In the genomic region with DNA sequence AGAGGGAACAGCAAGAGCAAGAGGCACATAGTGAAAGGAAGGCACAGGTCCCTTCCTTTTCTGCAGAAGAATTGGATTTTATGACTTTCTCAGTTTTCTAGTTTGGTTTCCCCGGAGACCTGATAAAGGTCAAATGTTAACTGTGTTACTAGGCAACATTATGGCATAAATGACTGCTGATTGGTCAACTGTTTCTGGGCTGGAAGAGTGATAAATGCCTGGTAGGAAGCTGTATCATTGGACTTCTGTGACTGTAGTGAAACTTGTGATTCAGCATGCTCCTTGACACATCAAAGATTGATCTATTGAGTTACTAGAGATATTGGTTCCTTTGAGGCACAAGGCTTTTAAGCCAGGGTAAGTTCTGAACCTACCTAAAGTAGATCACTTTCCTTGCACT, we compare ENCODE assay signal across 17 cellular contexts. TPM values are rescaled to one million over a fixed set of nuclear protein-coding genes. Genes with fewer than 3 reads are reported as not detected.
DNase-seq lines count a peak whose midpoint lies in the region; ATAC-seq and TF ChIP-seq lines count a peak whose summit lies in the region.
"Had no signal": no experiment of that assay in that cellular context is flagged by ENCODE, and none has a peak within 500 bp of the region (broad histone marks: within the 10 kb centered on the region; RNA-seq: fewer than 3 reads in every experiment).

No MANE protein-coding gene starts in this region.

- H3K27me3 ChIP-seq in BLaER1, result no peaks in the 10 kb centered on the region
- H3K27me3 ChIP-seq in mesendoderm (ENCODE audit: insufficient read depth, low read length, poor library complexity), result no peaks in the 10 kb centered on the region
- H3K27me3 ChIP-seq in vagina, result no peaks in the 10 kb centered on the region
- H3K27me3 ChIP-seq: BE2C had no signal

- H3K79me2 ChIP-seq in mesendoderm (ENCODE audit: control insufficient read depth, insufficient read depth, low read length), result no peaks in the 10 kb centered on the region

- peaks cover 83% of the 10 kb centered on the region for H3K36me3 Mint-ChIP-seq in activated T-helper 2 cell treated with anti-CD3 and anti-CD28 coated beads, Interferon-gamma antibody, Interleukin-2, Interleukin-4, amounts not matched to agents 10 μg/mL and 5 μg/mL and 100 μg/mL, durations not matched to agents 14 hours and 24 hours and 36 hours (ENCODE audit: low read depth)

- no peaks in the 10 kb centered on the region for H4K20me1 ChIP-seq in BLaER1

- peaks cover 78% of the 10 kb centered on the region for H3K4me1 Mint-ChIP-seq in activated T-helper 2 cell treated with anti-CD3 and anti-CD28 coated beads, Interferon-gamma antibody, Interleukin-2, Interleukin-4, amounts not matched to agents 10 μg/mL and 5 μg/mL and 100 μg/mL, durations not matched to agents 14 hours and 24 hours and 36 hours (ENCODE audit: low read depth)

- H3K4me1 ChIP-seq in BLaER1 (peaks cover 61% of the 10 kb centered on the region), mesendoderm (ENCODE audit: control insufficient read depth, low read depth, low read length) (no peaks in the 10 kb centered on the region), vagina (no peaks in the 10 kb centered on the region)
- H3K4me1 ChIP-seq: BE2C had no signal

- H3K56ac ChIP-seq in mesendoderm (ENCODE audit: low read length), result no peak overlapping the region

- WGBS in mesendoderm (ENCODE audit: extremely low coverage, insufficient coverage, low lambda C conversion rate), result no CpG with 5 or more reads among the region's 1 CpG

- no peak overlapping the region for H3K4me3 ChIP-seq in BLaER1
- H3K4me3 ChIP-seq in mesendoderm (ENCODE audit: low read length), result no peak overlapping the region
- no peak overlapping the region for H3K4me3 ChIP-seq in vagina
- H3K4me3 ChIP-seq: coronary artery, GM23248, thoracic aorta had no signal

- no peak overlapping the region for H3K23ac ChIP-seq in mesendoderm (ENCODE audit: low read length)

- H3K4ac ChIP-seq in mesendoderm (ENCODE audit: low read depth, low read length), result no peak overlapping the region

- H4K5ac ChIP-seq in mesendoderm (ENCODE audit: low read length), result no peak overlapping the region

- TF ChIP-seq CTCF in vagina (IDR thresholded peaks at IDR 0.05), result no peak

- H3K9me3 ChIP-seq in BLaER1 (peaks cover 56% of the 10 kb centered on the region), vagina (no peaks in the 10 kb centered on the region)
- H3K9me3 ChIP-seq: BE2C, thoracic aorta had no signal

- H3K36me3 ChIP-seq in BLaER1, result peaks cover 77% of the 10 kb centered on the region
- no peaks in the 10 kb centered on the region for H3K36me3 ChIP-seq in mesendoderm (ENCODE audit: control insufficient read depth, insufficient read depth, low read length)
- H3K36me3 ChIP-seq in vagina, result no peaks in the 10 kb centered on the region
- H3K36me3 ChIP-seq: BE2C, thoracic aorta had no signal

- no peak for ATAC-seq in HG03432 (IDR thresholded peaks at IDR 0.05; ENCODE audit: unreplicated experiment)
- ATAC-seq: right cardiac atrium had no signal

- no peak overlapping the region for H2BK5ac ChIP-seq in mesendoderm (ENCODE audit: low read length)

- no peaks in the 10 kb centered on the region for H3K27me3 Mint-ChIP-seq in activated T-helper 2 cell treated with anti-CD3 and anti-CD28 coated beads, Interferon-gamma antibody, Interleukin-2, Interleukin-4, amounts not matched to agents 10 μg/mL and 5 μg/mL and 100 μg/mL, durations not matched to agents 14 hours and 24 hours and 36 hours (ENCODE audit: low read depth)

- TF ChIP-seq POLR2A in vagina (IDR thresholded peaks at IDR 0.05), result no peak

- H3K79me1 ChIP-seq in mesendoderm (ENCODE audit: low read length), result no peaks in the 10 kb centered on the region

- peak overlapping the region; percentile 97 for H3K27ac ChIP-seq in BLaER1
- no peak overlapping the region for H3K27ac ChIP-seq in mesendoderm (ENCODE audit: low read depth, low read length)
- H3K27ac ChIP-seq in vagina, result no peak overlapping the region
- H3K27ac ChIP-seq: coronary artery, epithelial cell of prostate, GM23248, thoracic aorta had no signal

- no peak overlapping the region for H3K4me2 ChIP-seq in BLaER1
- no peak overlapping the region for H3K4me2 ChIP-seq in mesendoderm (ENCODE audit: low read length)

- H3K27ac Mint-ChIP-seq in activated T-helper 2 cell treated with anti-CD3 and anti-CD28 coated beads, Interferon-gamma antibody, Interleukin-2, Interleukin-4, amounts not matched to agents 10 μg/mL and 5 μg/mL and 100 μg/mL, durations not matched to agents 14 hours and 24 hours and 36 hours, result peak overlapping the region; percentile 83

- H3K9ac ChIP-seq in BLaER1 (0 out of 2 replicates have a peak overlapping the region, but pooled peaks have one; percentile 15), mesendoderm (ENCODE audit: low read length) (no peak overlapping the region)
- H3K9ac ChIP-seq: GM23248 had no signal

- no peak overlapping the region for H2BK15ac ChIP-seq in mesendoderm (replicated peaks; ENCODE audit: low read depth)

- H4K8ac ChIP-seq in mesendoderm (ENCODE audit: low read depth, low read length), result no peak overlapping the region

- DNase-seq in CD1c-positive myeloid dendritic cell (ENCODE audit: extremely low spot score), result peak; percentile 35
- no peak for DNase-seq in activated T-helper 2 cell treated with anti-CD3 and anti-CD28 coated beads, Interferon-gamma antibody, Interleukin-2, Interleukin-4, amounts not matched to agents 10 μg/mL and 5 μg/mL and 100 μg/mL, durations not matched to agents 14 hours and 24 hours and 36 hours (ENCODE audit: low spot score)
- peak; percentile 40 for DNase-seq in mesendoderm
- no peak for DNase-seq in DMS79 treated with DMSO at 0.1 percent for 48 hours (lab: John Stamatoyannopoulos, UW)
- no peak for DNase-seq in vagina (ENCODE audit: extremely low spot score in 2 of 2)
- DNase-seq: activated CD8-positive, alpha-beta memory T cell treated with anti-CD3 and anti-CD28 coated beads, Interleukin-2, amount 50 U/mL, for 48 hours; BE2C; EL; glutamatergic neuron; GM23248; NCI-H2029 treated with DMSO at 0.1 percent for 48 hours; right cardiac atrium had no signal

- H3K9me3 Mint-ChIP-seq in activated T-helper 2 cell treated with anti-CD3 and anti-CD28 coated beads, Interferon-gamma antibody, Interleukin-2, Interleukin-4, amounts not matched to agents 10 μg/mL and 5 μg/mL and 100 μg/mL, durations not matched to agents 14 hours and 24 hours and 36 hours, result peaks cover 5% of the 10 kb centered on the region

- H2AK5ac ChIP-seq in mesendoderm (ENCODE audit: low read length), result no peak overlapping the region

- intact Hi-C loops in activated T-helper 2 cell treated with anti-CD3 and anti-CD28 coated beads, Interferon-gamma antibody, Interleukin-2, Interleukin-4, amounts not matched to agents 10 μg/mL and 5 μg/mL and 100 μg/mL, durations not matched to agents 14 hours and 24 hours and 36 hours (cut with micrococcal nuclease), result loop anchor here (2.0 kb wide), 1 partner anchor 18 kb away; no protein-coding TSS in a partner anchor
- intact Hi-C loops in vagina (cut with DNase I), result no loop called here

- no peak overlapping the region for H3K4me3 Mint-ChIP-seq in activated T-helper 2 cell treated with anti-CD3 and anti-CD28 coated beads, Interferon-gamma antibody, Interleukin-2, Interleukin-4, amounts not matched to agents 10 μg/mL and 5 μg/mL and 100 μg/mL, durations not matched to agents 14 hours and 24 hours and 36 hours (ENCODE audit: low read depth)

- H3K18ac ChIP-seq in mesendoderm (ENCODE audit: low read length), result no peak overlapping the region

- no peak overlapping the region for H2BK120ac ChIP-seq in mesendoderm (ENCODE audit: low read depth, low read length)

RNA-seq across cellular contexts. Expression of a gene that starts 55.7 kb away (rescaled TPM):
- 56.1 and 56.5 TPM in 2 replicates for total RNA-seq in activated T-helper 2 cell treated with anti-CD3 and anti-CD28 coated beads, Interferon-gamma antibody, Interleukin-2, Interleukin-4, amounts not matched to agents 10 μg/mL and 5 μg/mL and 100 μg/mL, durations not matched to agents 14 hours and 24 hours and 36 hours
- polyA plus RNA-seq in mesendoderm (2013, experiment 1 of 2), result 1.5 TPM
- polyA plus RNA-seq in mesendoderm (2013, experiment 2 of 2), result 1.4 TPM
- total RNA-seq in vagina, result 5.4 TPM

Comparison
In these comparisons a context has a peak if more than half of its experiments do, and no peak if none do; other contexts are left out.
1. DNase-seq: peak in CD1c-positive myeloid dendritic cell (single experiment) and mesendoderm (single experiment); none in activated T-helper 2 cell treated with anti-CD3 and anti-CD28 coated beads, Interferon-gamma antibody, Interleukin-2, Interleukin-4, amounts not matched to agents 10 μg/mL and 5 μg/mL and 100 μg/mL, durations not matched to agents 14 hours and 24 hours and 36 hours (single experiment), DMS79 treated with DMSO at 0.1 percent for 48 hours (single experiment) and vagina (0 of 2).